8 cellular contexts compared by ENCODE assay signal in the genomic region with DNA sequence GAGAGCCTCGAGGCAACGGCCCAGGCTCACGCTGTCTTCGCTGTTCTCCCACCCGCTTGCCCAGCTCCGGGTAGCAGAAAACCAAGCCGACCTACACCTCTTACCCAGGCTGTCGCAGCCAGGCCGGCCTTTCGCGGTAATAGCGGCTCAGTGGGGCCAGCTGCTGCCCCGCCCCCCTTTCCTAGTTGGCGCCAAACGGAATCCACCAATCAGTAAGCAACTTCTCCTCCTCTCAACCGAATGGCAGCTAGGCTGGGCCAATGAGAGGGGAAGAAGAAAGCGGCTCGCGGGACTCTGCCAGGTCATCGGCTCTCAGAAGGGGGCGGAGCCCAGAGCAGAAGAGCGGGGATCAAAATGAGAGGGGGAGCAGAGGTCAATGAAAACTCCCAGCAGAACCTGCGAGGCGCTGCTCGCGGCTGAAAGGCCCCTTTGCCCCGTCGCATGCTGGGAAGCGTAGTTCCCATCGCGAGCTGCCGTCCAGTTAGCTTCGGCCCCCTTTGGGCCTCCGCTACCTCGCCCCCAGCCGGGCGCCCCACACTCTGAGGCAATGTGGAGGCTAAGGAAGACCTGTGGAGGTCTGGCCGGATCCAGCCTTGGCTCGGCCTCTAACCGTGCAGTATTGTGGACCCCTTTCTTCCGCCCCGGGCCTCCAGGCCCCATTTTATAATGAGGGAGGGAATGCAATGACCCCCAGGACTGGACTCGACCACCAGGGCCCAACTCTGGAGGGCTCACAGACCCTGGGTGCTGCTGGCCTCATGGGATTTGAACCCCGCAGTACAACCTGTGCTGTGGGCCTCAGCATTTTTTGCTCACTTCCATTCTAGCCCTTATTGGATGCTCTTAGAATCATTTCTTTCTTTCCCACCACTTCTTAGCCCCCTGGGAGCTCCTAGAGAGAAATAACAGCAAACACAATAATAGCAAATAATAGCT. TPM values are rescaled to one million over a fixed set of nuclear protein-coding genes. Genes with fewer than 3 reads are reported as not detected.
DNase-seq lines count a peak whose midpoint lies in the region; ATAC-seq lines count a peak whose summit lies in the region.

Gene CDC25A (minus strand): TSS at position 152 of the 936 bp plus-strand sequence. CDS start 470 bp downstream, outside the sequence.

- H3K9ac ChIP-seq in NT2/D1 (ENCODE audit: insufficient read length, low read depth): peak within 1 kb of the TSS; percentile 95
- H3K9ac ChIP-seq in endocrine pancreas (ENCODE audit: control insufficient read depth, insufficient read depth, low read length): peak within 1 kb of the TSS; percentile 56
- H3K9ac ChIP-seq in mesenchymal stem cell (ENCODE audit: low read length): peak within 1 kb of the TSS; percentile 84

- H3K23ac ChIP-seq in mesenchymal stem cell (ENCODE audit: low read length in 2 of 2): peak within 1 kb of the TSS in 1 of 2 experiments; percentile 85

- H3K4me2 ChIP-seq in mesenchymal stem cell (ENCODE audit: low read length, poor library complexity, severe bottlenecking): peak within 1 kb of the TSS; percentile 97

- peaks cover 11% of the 10 kb centered on the region for H3K4me1 ChIP-seq in NT2/D1 (ENCODE audit: insufficient read depth, insufficient read length)
- H3K4me1 ChIP-seq in endocrine pancreas (ENCODE audit: control insufficient read depth, insufficient read depth, low read length): no peaks in the 10 kb centered on the region
- H3K4me1 ChIP-seq in mesenchymal stem cell (ENCODE audit: control insufficient read depth, insufficient read depth, low read depth, low read length): peaks cover 6% of the 10 kb centered on the region

- H3K4me3 Mint-ChIP-seq in activated CD8-positive, alpha-beta memory T cell treated with anti-CD3 and anti-CD28 coated beads, Interleukin-2, amount 10 ng/mL, durations not matched to agents 7 days and 5 days: peak within 1 kb of the TSS; percentile 96

- H4K91ac ChIP-seq in mesenchymal stem cell (ENCODE audit: low read length): peak within 1 kb of the TSS; percentile 87

- no peak within 1 kb of the TSS for H2BK15ac ChIP-seq in mesenchymal stem cell (ENCODE audit: low read depth, poor library complexity, severe bottlenecking)

- H3K27me3 ChIP-seq in NT2/D1 (ENCODE audit: insufficient read depth, insufficient read length): no peaks in the 10 kb centered on the region
- H3K27me3 ChIP-seq in endocrine pancreas (ENCODE audit: control insufficient read depth, insufficient read depth, low read length): no peaks in the 10 kb centered on the region
- no peaks in the 10 kb centered on the region for H3K27me3 ChIP-seq in mesenchymal stem cell (ENCODE audit: control insufficient read depth in 1 of 2, insufficient read depth in 1 of 2, low read length in 2 of 2)

- H2BK5ac ChIP-seq in mesenchymal stem cell (ENCODE audit: low read depth, low read length, poor library complexity, severe bottlenecking): no peak within 1 kb of the TSS

- H3K4ac ChIP-seq in mesenchymal stem cell (ENCODE audit: low read depth in 1 of 2, low read length in 2 of 2): peak within 1 kb of the TSS; percentile 60 to 75

- CTCF ChIA-PET in activated CD8-positive, alpha-beta memory T cell treated with anti-CD3 and anti-CD28 coated beads, Interleukin-2, amount 10 ng/mL, durations not matched to agents 7 days and 5 days (lab: Charles Lee): interaction anchor here (0.5 to 3.0 kb wide), 7 partner anchors 9 to 248 kb away, joined by 3 to 15 read pairs (median 4); partner anchors contain the start of gene ZNF589

- peaks cover 12% of the 10 kb centered on the region for H3K79me1 ChIP-seq in mesenchymal stem cell (replicated peaks; ENCODE audit: low read length, poor library complexity, severe bottlenecking)

- H3K27ac Mint-ChIP-seq in activated CD8-positive, alpha-beta memory T cell treated with anti-CD3 and anti-CD28 coated beads, Interleukin-2, amount 10 ng/mL, durations not matched to agents 7 days and 5 days: peak within 1 kb of the TSS; percentile 81

- peak within 1 kb of the TSS; percentile 100 for H4K8ac ChIP-seq in mesenchymal stem cell (ENCODE audit: low read length)

- H3K27me3 Mint-ChIP-seq in activated CD8-positive, alpha-beta memory T cell treated with anti-CD3 and anti-CD28 coated beads, Interleukin-2, amount 10 ng/mL, durations not matched to agents 7 days and 5 days: peaks cover 3% of the 10 kb centered on the region

- WGBS in mesenchymal stem cell: 10% methylated on average over 44 of the region's 44 CpGs

- H2BK120ac ChIP-seq in mesenchymal stem cell (ENCODE audit: low read depth, low read length): peak within 1 kb of the TSS; percentile 71

- no peaks in the 10 kb centered on the region for H3K9me3 Mint-ChIP-seq in activated CD8-positive, alpha-beta memory T cell treated with anti-CD3 and anti-CD28 coated beads, Interleukin-2, amount 10 ng/mL, durations not matched to agents 7 days and 5 days (ENCODE audit: low read depth)

- H3K14ac ChIP-seq in mesenchymal stem cell (ENCODE audit: low read length in 2 of 2): no peak within 1 kb of the TSS

- DNase-seq in COR-L47 (lab: John Stamatoyannopoulos, UW) (peak; percentile 92), HUDEP-2 (lab: John Stamatoyannopoulos, UW; ENCODE audit: unreplicated experiment in 76 of 76) (peak in 75 of 76 experiments; percentile 39 to 99 (median 97)), NT2/D1 (ENCODE audit: low read depth, low spot score) (peak; percentile 99), mesenchymal stem cell (peak; percentile 99)
- peak; percentile 99 for DNase-seq in activated CD8-positive, alpha-beta memory T cell treated with anti-CD3 and anti-CD28 coated beads, Interleukin-2, amount 10 ng/mL, durations not matched to agents 7 days and 5 days
- DNase-seq in stimulated activated CD8-positive, alpha-beta memory T cell treated with anti-CD3 and anti-CD28 coated beads, Interleukin-12 subunit alpha, Interleukin-12 subunit beta, amount 100 ng/mL, for 4 hours (ENCODE audit: low read depth): peak; percentile 86

- peaks cover 36% of the 10 kb centered on the region for H3K36me3 Mint-ChIP-seq in activated CD8-positive, alpha-beta memory T cell treated with anti-CD3 and anti-CD28 coated beads, Interleukin-2, amount 10 ng/mL, durations not matched to agents 7 days and 5 days

- peak within 1 kb of the TSS; percentile 37 for H3K27ac ChIP-seq in mesenchymal stem cell (ENCODE audit: low read length, poor library complexity, severe bottlenecking)

- H3K18ac ChIP-seq in mesenchymal stem cell (ENCODE audit: low read depth in 1 of 2, low read length in 2 of 2): peak within 1 kb of the TSS in 1 of 2 experiments; percentile 92

- peak within 1 kb of the TSS; percentile 88 for H3K4me3 ChIP-seq in NT2/D1 (ENCODE audit: insufficient read length, low read depth)
- H3K4me3 ChIP-seq in endocrine pancreas (ENCODE audit: control insufficient read depth, insufficient read depth, low read length): no peak within 1 kb of the TSS
- H3K4me3 ChIP-seq in mesenchymal stem cell (ENCODE audit: insufficient read depth in 1 of 2, low read depth in 1 of 2, low read length in 2 of 2): peak within 1 kb of the TSS; percentile 79 to 93

- H2AFZ ChIP-seq in mesenchymal stem cell (ENCODE audit: low read depth, low read length): peak within 1 kb of the TSS; percentile 99

- peak within 1 kb of the TSS; percentile 19 for H2AK5ac ChIP-seq in mesenchymal stem cell (ENCODE audit: low read length, severe bottlenecking)

- H3K36me3 ChIP-seq in NT2/D1 (ENCODE audit: insufficient read depth, insufficient read length, low read length): peaks cover 33% of the 10 kb centered on the region
- no peaks in the 10 kb centered on the region for H3K36me3 ChIP-seq in endocrine pancreas (ENCODE audit: control insufficient read depth, insufficient read depth, low read length)
- peaks cover 0 to 12% of the 10 kb centered on the region in 2 experiments for H3K36me3 ChIP-seq in mesenchymal stem cell (ENCODE audit: control insufficient read depth in 1 of 2, insufficient read depth in 2 of 2, low read depth in 1 of 2, low read length in 2 of 2)

- ATAC-seq in GM21381 (IDR thresholded peaks at IDR 0.05; ENCODE audit: unreplicated experiment): peak; percentile 94
- ATAC-seq in activated CD8-positive, alpha-beta memory T cell treated with anti-CD3 and anti-CD28 coated beads, Interleukin-2, amount 10 ng/mL, durations not matched to agents 7 days and 5 days: peak; percentile 99

- peaks cover 30% of the 10 kb centered on the region for H3K4me1 Mint-ChIP-seq in activated CD8-positive, alpha-beta memory T cell treated with anti-CD3 and anti-CD28 coated beads, Interleukin-2, amount 10 ng/mL, durations not matched to agents 7 days and 5 days

- H3K9me3 ChIP-seq in NT2/D1 (ENCODE audit: insufficient read depth, low read length) (no peaks in the 10 kb centered on the region), endocrine pancreas (ENCODE audit: control insufficient read depth, low read length) (no peaks in the 10 kb centered on the region), mesenchymal stem cell (ENCODE audit: control insufficient read depth, low read length) (no peaks in the 10 kb centered on the region)

- no peak within 1 kb of the TSS for H2BK12ac ChIP-seq in mesenchymal stem cell (ENCODE audit: low read length in 2 of 2)

RNA-seq across cellular contexts. Expression of gene CDC25A, which starts in this region (rescaled TPM):
- 10 to 100 TPM; 33.1 to 39.4 TPM for total RNA-seq in activated CD8-positive, alpha-beta memory T cell treated with anti-CD3 and anti-CD28 coated beads, Interleukin-2, amount 10 ng/mL, durations not matched to agents 7 days and 5 days
- 1.7 TPM for polyA plus RNA-seq in mesenchymal stem cell (2013, experiment 1 of 2)
- polyA plus RNA-seq in mesenchymal stem cell (2013, experiment 2 of 2): 2.0 TPM
